13 cellular contexts compared by ENCODE assay signal in genomic region chr22:26797910-26798309, GRCh38.
A peak's percentile ranks its signal among the peaks of the same experiment; 100 is the strongest.
DNase-seq lines count a peak whose midpoint lies in the region; ATAC-seq and TF ChIP-seq lines count a peak whose summit lies in the region.
"Had no signal": no experiment of that assay in that cellular context is flagged by ENCODE, and none has a peak within 500 bp of the region (broad histone marks: within the 10 kb centered on the region; RNA-seq: fewer than 3 reads in every experiment).

No MANE protein-coding gene starts in this region.

- TF ChIP-seq CTCF in HEK293 (tag by site-specific recombination; IDR thresholded peaks at IDR 0.05): no peak

- no peak overlapping the region for H3K27ac ChIP-seq in HEK293 (ENCODE audit: extremely low read depth, low read depth, low read length)
- H3K27ac ChIP-seq: breast epithelium had no signal

- in situ Hi-C loops in SK-MEL-5 (cut with HindIII; ENCODE audit: low pct_unique_long_range_greater_than_20kb, low sequenced_read_pairs): no loop called here

- CTCF ChIA-PET in HEK293 (lab: Yijun Ruan, JAX): interaction anchor here (0.6 kb wide), 2 partner anchors 141 to 1161 kb away, joined by 3 to 5 read pairs; no protein-coding TSS in a partner anchor

- H3K4me3 ChIP-seq in HEK293 (ENCODE audit: low read depth, low read length): no peak overlapping the region
- H3K4me3 ChIP-seq: breast epithelium had no signal

- no peaks in the 10 kb centered on the region for H3K36me3 ChIP-seq in HEK293 (ENCODE audit: control insufficient read depth in 2 of 2, insufficient read depth in 1 of 2, low read length in 2 of 2)
- H3K36me3 ChIP-seq: breast epithelium had no signal

- no peaks in the 10 kb centered on the region for H3K4me1 ChIP-seq in HEK293 (ENCODE audit: control insufficient read depth, insufficient read depth, low read length)
- H3K4me1 ChIP-seq: breast epithelium had no signal

- ATAC-seq in left colon: no peak
- ATAC-seq: activated naive CD4-positive, alpha-beta T cell treated with anti-CD3 and anti-CD28 coated beads, Interleukin-2, amount 50 U/mL, for 72 hours; natural killer cell treated with Interleukin-12 subunit alpha and Interleukin-12 subunit beta and Interleukin-15 and Interleukin-18, amount 100 ng/mL, for 72 hours had no signal

- intact Hi-C loops in left colon (cut with DNase I, micrococcal nuclease): no loop called here

- DNase-seq in COLO668 (lab: John Stamatoyannopoulos, UW; ENCODE audit: unreplicated experiment) (peak; percentile 29), SK-MEL-5 (ENCODE audit: low read depth, low spot score) (peak; percentile 42), iPS-NIHi11 (ENCODE audit: low spot score) (peak; percentile 61), activated T-cell treated with anti-CD3 and anti-CD28 coated beads for 4 hours (no peak), SW480 (ENCODE audit: low spot score) (no peak), A172 (ENCODE audit: low spot score) (no peak), left colon (no peak)
- DNase-seq: CD4-positive, alpha-beta T cell; MV-4-11 had no signal

- POLR2A ChIA-PET in HEK293 (lab: Yijun Ruan, JAX): no interaction called here

- no peaks in the 10 kb centered on the region for H3K9me3 ChIP-seq in HEK293 (ENCODE audit: control insufficient read depth, insufficient read depth, low read depth, low read length)
- H3K9me3 ChIP-seq: breast epithelium had no signal

TF ChIP-seq in HEK293, 187 proteins besides CTCF, POLR2A, EP300 and RAD21:
- TF ChIP-seq ZNF391 (tag by site-specific recombination; IDR thresholded peaks at IDR 0.05; ENCODE audit: borderline replicate concordance, low read depth) (peak; percentile 64; the same call in 1 of the 2 replicates), ZNF621 (tag by site-specific recombination; IDR thresholded peaks at IDR 0.05) (no peak), SCRT2 (tag by site-specific recombination; IDR thresholded peaks at IDR 0.05) (0 out of 2 replicates have a peak, but pooled peaks have one; percentile 9)
TF ChIP-seq in HEK293: peak in this region for 2.

Comparison
In these comparisons a context has a peak if more than half of its experiments do, and no peak if none do; other contexts are left out.
1. DNase-seq: peak in COLO668 (single experiment), SK-MEL-5 (single experiment) and iPS-NIHi11 (single experiment); none in activated T-cell treated with anti-CD3 and anti-CD28 coated beads for 4 hours (single experiment), SW480 (single experiment), A172 (single experiment) and left colon (0 of 2).